In the genomic region with DNA sequence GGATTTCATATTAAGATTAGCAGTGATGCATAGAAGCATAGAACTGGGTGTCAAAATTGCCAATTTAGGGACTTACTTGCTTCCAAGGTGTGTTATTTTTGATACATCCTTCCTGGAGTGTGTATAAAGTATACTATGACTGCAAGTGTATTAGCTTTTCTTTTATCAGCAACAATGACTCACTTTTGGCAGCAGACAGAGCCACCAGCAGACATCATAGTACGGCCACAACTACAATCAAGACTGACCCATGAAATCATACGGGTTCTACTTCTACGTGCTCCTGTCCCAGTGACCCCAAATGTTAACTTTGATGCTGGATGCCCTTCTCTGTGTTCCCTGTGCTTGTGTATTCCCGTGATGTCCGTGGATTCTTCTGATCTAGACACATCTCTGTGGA, we compare ENCODE assay signal across 28 cellular contexts.
"Had no signal": no experiment of that assay in that cellular context is flagged by ENCODE, and none has a peak within 500 bp of the region (broad histone marks: within the 10 kb centered on the region; RNA-seq: fewer than 3 reads in every experiment).

No MANE protein-coding gene starts in this region.

- H3K27ac ChIP-seq: left lung, lower lobe of right lung, pancreas, prostate gland, skin epidermis, stomach, testis, thyroid gland, transverse colon, upper lobe of right lung had no signal

- ATAC-seq: left colon; left lung; lower lobe of right lung; naive thymus-derived CD8-positive, alpha-beta T cell; pancreas; right cardiac atrium; sciatic nerve; stimulated activated naive B cell treated with anti-CD40 and anti-IgM and Interleukin-4, amounts not matched to agents 10 μg/mL and 1 μg/mL and 100 μg/mL, for 72 hours; stimulated activated naive CD8-positive, alpha-beta T cell treated with anti-CD3 and anti-CD28 coated beads, Interleukin-15, Interleukin-2, amounts not matched to agents 100 U/mL and 50 U/mL, for 24 hours; upper lobe of right lung had no signal

- H3K4me1 ChIP-seq: left lung, lower lobe of right lung, pancreas, prostate gland, stomach, testis, thyroid gland, transverse colon, upper lobe of right lung had no signal

- H3K9me3 ChIP-seq: left lung, lower lobe of right lung, pancreas, prostate gland, stomach, testis, thyroid gland, transverse colon, upper lobe of right lung had no signal

- H3K27me3 ChIP-seq: left lung, pancreas, stomach, testis, thyroid gland, transverse colon, upper lobe of right lung had no signal

- H3K4me3 ChIP-seq: left lung, lower lobe of right lung, pancreas, prostate gland, skin epidermis, stomach, testis, thyroid gland, transverse colon, upper lobe of right lung had no signal

- DNase-seq: hypothalamus; immature natural killer cell; kidney; left colon; left lung; lower lobe of right lung; mammary epithelial cell; mesenchymal stem cell; naive thymus-derived CD8-positive, alpha-beta T cell; nucleus accumbens; pancreas; posterior cingulate gyrus; retina; right cardiac atrium; stimulated activated CD4-positive, alpha-beta T cell treated with anti-CD3 and anti-CD28 coated beads, Interleukin-12 subunit alpha, Interleukin-12 subunit beta, amount 100 ng/mL, for 4 hours; stimulated activated CD4-positive, alpha-beta T cell treated with anti-CD3 and anti-CD28 coated beads, Interleukin-15, amount 100 ng/mL, for 24 hours; stimulated activated CD4-positive, alpha-beta T cell treated with anti-CD3 and anti-CD28 coated beads, Interleukin-2, amount 100 ng/mL, for 24 hours; stimulated activated CD4-positive, alpha-beta T cell treated with anti-CD3 and anti-CD28 coated beads, Interleukin-4, amount 100 ng/mL, for 1 hour; stimulated activated naive B cell treated with anti-CD40 and anti-IgM and Interleukin-4, amounts not matched to agents 10 μg/mL and 1 μg/mL and 100 μg/mL, for 72 hours; stimulated activated naive CD8-positive, alpha-beta T cell treated with anti-CD3 and anti-CD28 coated beads, Interleukin-15, Interleukin-2, amounts not matched to agents 100 U/mL and 50 U/mL, for 24 hours; stomach; testis; thyroid gland; transverse colon; upper lobe of right lung had no signal

- H3K36me3 ChIP-seq: left lung, lower lobe of right lung, pancreas, prostate gland, stomach, thyroid gland, transverse colon, upper lobe of right lung had no signal
